In genomic region chr5:162768962-162769464, GRCh38 we compare ENCODE assay signal across 18 cellular contexts.
"Had no signal": no experiment of that assay in that cellular context is flagged by ENCODE, and none has a peak within 500 bp of the region (broad histone marks: within the 10 kb centered on the region; RNA-seq: fewer than 3 reads in every experiment).

No MANE protein-coding gene starts in this region.

- H3K4me1 ChIP-seq: body of pancreas had no signal

- FAIRE-seq: frontal cortex, kidney had no signal

- H3K27ac ChIP-seq: body of pancreas, ovary, skin epidermis, thoracic aorta had no signal

- H3K4me3 ChIP-seq: body of pancreas, ovary, skin epidermis, thoracic aorta had no signal

- H3K9me3 ChIP-seq: body of pancreas, ovary, thoracic aorta had no signal

- H3K27me3 ChIP-seq: body of pancreas, ovary had no signal

- ATAC-seq: activated CD8-positive, alpha-beta T cell treated with anti-CD3 and anti-CD28 coated beads, Interleukin-2, amount 10 ng/mL, durations not matched to agents 7 days and 5 days; activated T-helper 17 cell treated with anti-CD3 and anti-CD28 coated beads, Interleukin-2, amount 50 U/mL, for 72 hours; body of pancreas; left ventricle myocardium superior; stimulated activated naive CD8-positive, alpha-beta T cell treated with anti-CD3 and anti-CD28 coated beads, Interleukin-15, amount 100 ng/mL, for 72 hours had no signal

- H3K9me3 Mint-ChIP-seq: central memory CD8-positive, alpha-beta T cell; nephron had no signal

- H3K27ac Mint-ChIP-seq: activated CD8-positive, alpha-beta T cell treated with anti-CD3 and anti-CD28 coated beads, Interleukin-2, amount 10 ng/mL, durations not matched to agents 7 days and 5 days; activated T-helper 17 cell treated with anti-CD3 and anti-CD28 coated beads, Interleukin-2, amount 50 U/mL, for 72 hours; nephron; stimulated activated naive CD8-positive, alpha-beta T cell treated with anti-CD3 and anti-CD28 coated beads, Interleukin-15, amount 100 ng/mL, for 72 hours had no signal

- H3K36me3 ChIP-seq: ovary, thoracic aorta had no signal

- DNase-seq: activated CD4-positive, alpha-beta T cell treated with anti-CD3 and anti-CD28 coated beads for 48 hours; activated CD8-positive, alpha-beta T cell treated with anti-CD3 and anti-CD28 coated beads, Interleukin-2, amount 10 ng/mL, durations not matched to agents 7 days and 5 days; activated naive CD4-positive, alpha-beta T cell treated with anti-CD3 and anti-CD28 coated beads, Interleukin-2, amount 50 U/mL, for 16 hours; body of pancreas; cortex of kidney; effector memory CD4-positive, alpha-beta T cell; kidney; left ventricle myocardium superior; mesenchymal stem cell; ovary; stimulated activated CD4-positive, alpha-beta T cell treated with anti-CD3 and anti-CD28 coated beads, Interleukin-4, amount 100 ng/mL, for 4 hours; stimulated activated naive CD8-positive, alpha-beta T cell treated with anti-CD3 and anti-CD28 coated beads, Interleukin-15, amount 100 ng/mL, for 72 hours had no signal
